1 cellular context compared by ENCODE assay signal in the genomic region with DNA sequence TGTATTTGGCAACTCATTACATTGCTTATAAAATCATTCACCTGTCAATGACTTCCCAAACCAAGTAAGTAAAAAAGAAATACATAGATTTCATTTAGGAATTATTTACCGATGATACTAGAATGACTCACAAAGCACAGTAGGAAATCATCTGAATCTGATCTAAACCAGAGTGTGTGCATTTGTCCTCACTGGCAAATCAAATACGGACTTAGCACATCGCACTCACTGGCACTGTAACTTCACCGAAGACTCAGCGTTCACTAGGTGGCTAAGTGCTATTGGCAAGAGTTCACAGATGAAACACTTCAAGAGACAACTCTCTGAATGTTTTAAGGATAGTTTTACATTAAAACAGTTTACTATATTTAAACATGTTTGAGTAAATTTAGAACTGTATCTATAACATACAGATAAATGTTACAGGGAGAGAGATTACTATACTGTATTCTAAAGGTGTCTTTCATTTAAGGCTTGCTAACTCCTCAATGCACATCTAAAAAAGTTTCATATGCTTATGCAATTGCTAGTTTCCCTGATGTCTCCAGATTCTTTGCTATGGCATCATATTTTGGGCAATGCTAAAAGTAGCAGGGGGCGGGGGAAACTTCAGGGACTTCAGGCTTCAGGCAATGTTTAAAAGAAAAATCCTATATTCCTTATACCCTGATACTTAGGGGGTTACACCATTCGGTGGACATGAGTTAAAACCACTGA.
TF ChIP-seq lines count a peak whose summit lies in the region.

No MANE protein-coding gene starts in this region.

TF ChIP-seq in GM23338, 12 proteins besides CTCF, POLR2A, EP300 and RAD21 (continued from another document):
- TF ChIP-seq, protein P1, sequence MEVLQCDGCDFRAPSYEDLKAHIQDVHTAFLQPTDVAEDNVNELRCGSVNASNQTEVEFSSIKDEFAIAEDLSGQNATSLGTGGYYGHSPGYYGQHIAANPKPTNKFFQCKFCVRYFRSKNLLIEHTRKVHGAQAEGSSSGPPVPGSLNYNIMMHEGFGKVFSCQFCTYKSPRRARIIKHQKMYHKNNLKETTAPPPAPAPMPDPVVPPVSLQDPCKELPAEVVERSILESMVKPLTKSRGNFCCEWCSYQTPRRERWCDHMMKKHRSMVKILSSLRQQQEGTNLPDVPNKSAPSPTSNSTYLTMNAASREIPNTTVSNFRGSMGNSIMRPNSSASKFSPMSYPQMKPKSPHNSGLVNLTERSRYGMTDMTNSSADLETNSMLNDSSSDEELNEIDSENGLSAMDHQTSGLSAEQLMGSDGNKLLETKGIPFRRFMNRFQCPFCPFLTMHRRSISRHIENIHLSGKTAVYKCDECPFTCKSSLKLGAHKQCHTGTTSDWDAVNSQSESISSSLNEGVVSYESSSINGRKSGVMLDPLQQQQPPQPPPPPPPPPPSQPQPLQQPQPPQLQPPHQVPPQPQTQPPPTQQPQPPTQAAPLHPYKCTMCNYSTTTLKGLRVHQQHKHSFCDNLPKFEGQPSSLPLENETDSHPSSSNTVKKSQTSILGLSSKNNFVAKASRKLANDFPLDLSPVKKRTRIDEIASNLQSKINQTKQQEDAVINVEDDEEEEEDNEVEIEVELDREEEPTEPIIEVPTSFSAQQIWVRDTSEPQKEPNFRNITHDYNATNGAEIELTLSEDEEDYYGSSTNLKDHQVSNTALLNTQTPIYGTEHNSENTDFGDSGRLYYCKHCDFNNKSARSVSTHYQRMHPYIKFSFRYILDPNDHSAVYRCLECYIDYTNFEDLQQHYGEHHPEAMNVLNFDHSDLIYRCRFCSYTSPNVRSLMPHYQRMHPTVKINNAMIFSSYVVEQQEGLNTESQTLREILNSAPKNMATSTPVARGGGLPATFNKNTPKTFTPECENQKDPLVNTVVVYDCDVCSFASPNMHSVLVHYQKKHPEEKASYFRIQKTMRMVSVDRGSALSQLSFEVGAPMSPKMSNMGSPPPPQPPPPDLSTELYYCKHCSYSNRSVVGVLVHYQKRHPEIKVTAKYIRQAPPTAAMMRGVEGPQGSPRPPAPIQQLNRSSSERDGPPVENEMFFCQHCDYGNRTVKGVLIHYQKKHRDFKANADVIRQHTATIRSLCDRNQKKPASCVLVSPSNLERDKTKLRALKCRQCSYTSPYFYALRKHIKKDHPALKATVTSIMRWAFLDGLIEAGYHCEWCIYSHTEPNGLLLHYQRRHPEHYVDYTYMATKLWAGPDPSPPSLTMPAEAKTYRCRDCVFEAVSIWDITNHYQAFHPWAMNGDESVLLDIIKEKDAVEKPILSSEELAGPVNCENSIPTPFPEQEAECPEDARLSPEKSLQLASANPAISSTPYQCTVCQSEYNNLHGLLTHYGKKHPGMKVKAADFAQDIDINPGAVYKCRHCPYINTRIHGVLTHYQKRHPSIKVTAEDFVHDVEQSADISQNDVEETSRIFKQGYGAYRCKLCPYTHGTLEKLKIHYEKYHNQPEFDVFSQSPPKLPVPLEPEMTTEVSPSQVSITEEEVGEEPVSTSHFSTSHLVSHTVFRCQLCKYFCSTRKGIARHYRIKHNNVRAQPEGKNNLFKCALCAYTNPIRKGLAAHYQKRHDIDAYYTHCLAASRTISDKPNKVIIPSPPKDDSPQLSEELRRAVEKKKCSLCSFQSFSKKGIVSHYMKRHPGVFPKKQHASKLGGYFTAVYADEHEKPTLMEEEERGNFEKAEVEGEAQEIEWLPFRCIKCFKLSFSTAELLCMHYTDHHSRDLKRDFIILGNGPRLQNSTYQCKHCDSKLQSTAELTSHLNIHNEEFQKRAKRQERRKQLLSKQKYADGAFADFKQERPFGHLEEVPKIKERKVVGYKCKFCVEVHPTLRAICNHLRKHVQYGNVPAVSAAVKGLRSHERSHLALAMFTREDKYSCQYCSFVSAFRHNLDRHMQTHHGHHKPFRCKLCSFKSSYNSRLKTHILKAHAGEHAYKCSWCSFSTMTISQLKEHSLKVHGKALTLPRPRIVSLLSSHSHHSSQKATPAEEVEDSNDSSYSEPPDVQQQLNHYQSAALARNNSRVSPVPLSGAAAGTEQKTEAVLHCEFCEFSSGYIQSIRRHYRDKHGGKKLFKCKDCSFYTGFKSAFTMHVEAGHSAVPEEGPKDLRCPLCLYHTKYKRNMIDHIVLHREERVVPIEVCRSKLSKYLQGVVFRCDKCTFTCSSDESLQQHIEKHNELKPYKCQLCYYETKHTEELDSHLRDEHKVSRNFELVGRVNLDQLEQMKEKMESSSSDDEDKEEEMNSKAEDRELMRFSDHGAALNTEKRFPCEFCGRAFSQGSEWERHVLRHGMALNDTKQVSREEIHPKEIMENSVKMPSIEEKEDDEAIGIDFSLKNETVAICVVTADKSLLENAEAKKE (CRISPR knock-in tag; IDR thresholded peaks at IDR 0.05) = no peak
- no peak for TF ChIP-seq NANOG (IDR thresholded peaks at IDR 0.05; ENCODE audit: borderline replicate concordance)
- no peak for TF ChIP-seq EZH2phosphoT487 (IDR thresholded peaks at IDR 0.05; ENCODE audit: unreplicated experiment)
- TF ChIP-seq JUNB (IDR thresholded peaks at IDR 0.05; ENCODE audit: unreplicated experiment) = no peak
- TF ChIP-seq, protein P2, sequence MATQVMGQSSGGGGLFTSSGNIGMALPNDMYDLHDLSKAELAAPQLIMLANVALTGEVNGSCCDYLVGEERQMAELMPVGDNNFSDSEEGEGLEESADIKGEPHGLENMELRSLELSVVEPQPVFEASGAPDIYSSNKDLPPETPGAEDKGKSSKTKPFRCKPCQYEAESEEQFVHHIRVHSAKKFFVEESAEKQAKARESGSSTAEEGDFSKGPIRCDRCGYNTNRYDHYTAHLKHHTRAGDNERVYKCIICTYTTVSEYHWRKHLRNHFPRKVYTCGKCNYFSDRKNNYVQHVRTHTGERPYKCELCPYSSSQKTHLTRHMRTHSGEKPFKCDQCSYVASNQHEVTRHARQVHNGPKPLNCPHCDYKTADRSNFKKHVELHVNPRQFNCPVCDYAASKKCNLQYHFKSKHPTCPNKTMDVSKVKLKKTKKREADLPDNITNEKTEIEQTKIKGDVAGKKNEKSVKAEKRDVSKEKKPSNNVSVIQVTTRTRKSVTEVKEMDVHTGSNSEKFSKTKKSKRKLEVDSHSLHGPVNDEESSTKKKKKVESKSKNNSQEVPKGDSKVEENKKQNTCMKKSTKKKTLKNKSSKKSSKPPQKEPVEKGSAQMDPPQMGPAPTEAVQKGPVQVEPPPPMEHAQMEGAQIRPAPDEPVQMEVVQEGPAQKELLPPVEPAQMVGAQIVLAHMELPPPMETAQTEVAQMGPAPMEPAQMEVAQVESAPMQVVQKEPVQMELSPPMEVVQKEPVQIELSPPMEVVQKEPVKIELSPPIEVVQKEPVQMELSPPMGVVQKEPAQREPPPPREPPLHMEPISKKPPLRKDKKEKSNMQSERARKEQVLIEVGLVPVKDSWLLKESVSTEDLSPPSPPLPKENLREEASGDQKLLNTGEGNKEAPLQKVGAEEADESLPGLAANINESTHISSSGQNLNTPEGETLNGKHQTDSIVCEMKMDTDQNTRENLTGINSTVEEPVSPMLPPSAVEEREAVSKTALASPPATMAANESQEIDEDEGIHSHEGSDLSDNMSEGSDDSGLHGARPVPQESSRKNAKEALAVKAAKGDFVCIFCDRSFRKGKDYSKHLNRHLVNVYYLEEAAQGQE (IDR thresholded peaks at IDR 0.05; ENCODE audit: unreplicated experiment) = no peak
- TF ChIP-seq STAT1 (IDR thresholded peaks at IDR 0.05; ENCODE audit: unreplicated experiment) = no peak
- no peak for TF ChIP-seq ZNF114 (CRISPR knock-in tag; IDR thresholded peaks at IDR 0.05)
- TF ChIP-seq, protein P3, sequence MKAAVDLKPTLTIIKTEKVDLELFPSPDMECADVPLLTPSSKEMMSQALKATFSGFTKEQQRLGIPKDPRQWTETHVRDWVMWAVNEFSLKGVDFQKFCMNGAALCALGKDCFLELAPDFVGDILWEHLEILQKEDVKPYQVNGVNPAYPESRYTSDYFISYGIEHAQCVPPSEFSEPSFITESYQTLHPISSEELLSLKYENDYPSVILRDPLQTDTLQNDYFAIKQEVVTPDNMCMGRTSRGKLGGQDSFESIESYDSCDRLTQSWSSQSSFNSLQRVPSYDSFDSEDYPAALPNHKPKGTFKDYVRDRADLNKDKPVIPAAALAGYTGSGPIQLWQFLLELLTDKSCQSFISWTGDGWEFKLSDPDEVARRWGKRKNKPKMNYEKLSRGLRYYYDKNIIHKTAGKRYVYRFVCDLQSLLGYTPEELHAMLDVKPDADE (IDR thresholded peaks at IDR 0.05) = no peak
